Comparison of ENCODE assay signal across 12 cellular contexts in the genomic region with DNA sequence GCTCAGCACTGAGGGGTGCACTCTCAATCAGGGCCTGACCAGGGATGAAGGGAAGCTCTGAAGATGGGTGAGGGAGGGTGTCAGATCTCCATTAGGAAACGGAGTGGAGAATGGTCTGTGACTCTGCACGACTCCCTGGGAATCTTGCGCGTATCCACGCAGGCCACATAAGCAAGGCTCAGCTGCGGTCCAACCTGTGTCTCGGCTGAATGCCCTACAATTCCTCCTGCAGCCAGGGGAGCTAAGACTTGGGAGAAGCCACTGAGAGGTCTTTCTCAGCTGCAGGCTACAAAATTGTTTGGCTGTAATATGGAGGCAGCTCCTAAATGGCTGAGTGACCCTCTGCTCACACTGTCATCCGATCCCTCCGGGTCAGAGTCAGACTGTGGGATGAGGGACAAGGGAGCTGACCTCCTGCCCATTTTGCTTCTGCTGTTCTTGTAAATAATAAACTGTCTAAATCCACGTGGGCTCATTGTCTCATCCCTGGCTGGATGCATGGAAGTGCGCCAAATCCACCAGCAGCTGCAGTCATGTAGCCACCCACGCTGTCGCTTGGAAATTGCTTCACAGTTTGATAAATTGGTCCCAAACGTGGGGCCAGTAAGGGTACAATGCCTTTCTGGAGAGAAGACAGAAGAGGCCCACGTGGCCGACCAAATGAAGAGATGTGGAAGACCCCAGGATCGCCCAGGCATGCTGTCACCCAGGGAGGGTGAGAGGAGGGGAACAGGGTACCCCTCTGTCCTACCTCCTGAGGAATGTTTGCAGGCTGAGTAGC. TPM values are rescaled to one million over a fixed set of nuclear protein-coding genes. Genes with fewer than 3 reads are reported as not detected.
DNase-seq lines count a peak whose midpoint lies in the region; ATAC-seq and TF ChIP-seq lines count a peak whose summit lies in the region.
"Had no signal": no experiment of that assay in that cellular context is flagged by ENCODE, and none has a peak within 500 bp of the region (broad histone marks: within the 10 kb centered on the region; RNA-seq: fewer than 3 reads in every experiment).

No MANE protein-coding gene starts in this region.

- H3K4me1 Mint-ChIP-seq in glutamatergic neuron (ENCODE audit: low read depth, unreplicated experiment), result peaks cover 19% of the 10 kb centered on the region

- intact Hi-C loops in adrenal gland (cut with DNase I), result no loop called here
- intact Hi-C loops in stomach (cut with DNase I; ENCODE audit: low total_unique reads), result no loop called here

- H3K4me3 ChIP-seq in adrenal gland, result no peak overlapping the region
- H3K4me3 ChIP-seq in stomach, result no peak overlapping the region

- no peak for TF ChIP-seq EP300 in stomach (IDR thresholded peaks at IDR 0.05)

- H3K27me3 Mint-ChIP-seq in glutamatergic neuron (ENCODE audit: unreplicated experiment), result peaks cover 6% of the 10 kb centered on the region
- H3K27me3 Mint-ChIP-seq: stimulated activated naive CD8-positive, alpha-beta T cell treated with anti-CD3 and anti-CD28 coated beads, Interleukin-15, Interleukin-2, amounts not matched to agents 100 ng/mL and 50 ng/mL, for 24 hours had no signal

- H3K4me3 Mint-ChIP-seq in glutamatergic neuron (ENCODE audit: unreplicated experiment), result no peak overlapping the region
- H3K4me3 Mint-ChIP-seq: stimulated activated naive CD8-positive, alpha-beta T cell treated with anti-CD3 and anti-CD28 coated beads, Interleukin-15, Interleukin-2, amounts not matched to agents 100 ng/mL and 50 ng/mL, for 24 hours had no signal

- H3K27me3 ChIP-seq in adrenal gland (no peaks in the 10 kb centered on the region), stomach (no peaks in the 10 kb centered on the region)

- H3K27ac ChIP-seq in adrenal gland, result no peak overlapping the region
- no peak overlapping the region for H3K27ac ChIP-seq in stomach

- H3K9me3 ChIP-seq in adrenal gland (replicated peaks in 1 of 3) (no peaks in the 10 kb centered on the region), stomach (no peaks in the 10 kb centered on the region)

- no peaks in the 10 kb centered on the region for H3K36me3 ChIP-seq in adrenal gland (replicated peaks in 1 of 2)
- no peaks in the 10 kb centered on the region for H3K36me3 ChIP-seq in stomach

- H3K27ac Mint-ChIP-seq in glutamatergic neuron (ENCODE audit: unreplicated experiment), result no peak overlapping the region
- H3K27ac Mint-ChIP-seq: stimulated activated naive CD8-positive, alpha-beta T cell treated with anti-CD3 and anti-CD28 coated beads, Interleukin-15, Interleukin-2, amounts not matched to agents 100 ng/mL and 50 ng/mL, for 24 hours had no signal

- DNase-seq in NCI-H345 (lab: John Stamatoyannopoulos, UW), result peak; percentile 7
- DNase-seq in NCI-H345 treated with DMSO at 0.1 percent for 48 hours (lab: John Stamatoyannopoulos, UW; ENCODE audit: unreplicated experiment), result no peak
- DNase-seq in adrenal gland, result peak; percentile 15 to 79 (median 54)
- peak; percentile 33 for DNase-seq in iris pigment epithelial cell (ENCODE audit: low read depth)
- DNase-seq in stomach, result peak; percentile 28
- no peak for DNase-seq in NAMALWA (ENCODE audit: low spot score)
- DNase-seq in glutamatergic neuron, result no peak
- DNase-seq: foreskin melanocyte, SW 1271 had no signal

- peaks cover 4% of the 10 kb centered on the region for H3K9me3 Mint-ChIP-seq in glutamatergic neuron (ENCODE audit: unreplicated experiment)
- H3K9me3 Mint-ChIP-seq: stimulated activated naive CD8-positive, alpha-beta T cell treated with anti-CD3 and anti-CD28 coated beads, Interleukin-15, Interleukin-2, amounts not matched to agents 100 ng/mL and 50 ng/mL, for 24 hours had no signal

- no peak for TF ChIP-seq POLR2A in adrenal gland (IDR thresholded peaks at IDR 0.05)
- TF ChIP-seq POLR2A in stomach (IDR thresholded peaks at IDR 0.05), result no peak

- WGBS in adrenal gland, 4 donors, result 55 to 68% (median 62%) methylated on average over 14 to 17 of the region's 17 CpGs
- 52 to 70% (median 62%) methylated on average over 17 of the region's 17 CpGs for WGBS in stomach, 5 donors

- ATAC-seq in HG03565 (IDR thresholded peaks at IDR 0.05; ENCODE audit: unreplicated experiment), result no peak

- H3K4me1 ChIP-seq in adrenal gland (replicated peaks in 1 of 2) (peaks cover 0 to 4% of the 10 kb centered on the region in 2 donors), stomach (peaks cover 5 to 35% (median 20%) of the 10 kb centered on the region in 4 donors)

- no peak for TF ChIP-seq CTCF in adrenal gland (IDR thresholded peaks at IDR 0.05)
- no peak for TF ChIP-seq CTCF in stomach (IDR thresholded peaks at IDR 0.05)
- TF ChIP-seq CTCF in glutamatergic neuron (IDR thresholded peaks at IDR 0.05; ENCODE audit: partially characterized antibody, unreplicated experiment), result no peak

- no peaks in the 10 kb centered on the region for H3K36me3 Mint-ChIP-seq in glutamatergic neuron (ENCODE audit: unreplicated experiment)

RNA-seq across cellular contexts. Expression of a gene that starts 30.5 kb away (rescaled TPM):
- total RNA-seq in adrenal gland (10 to 100 TPM in 4 of 8 donors, 1 to 10 TPM in 4; 2.6 to 15.6 (median 10.1) TPM), stomach (100 to 1,000 TPM in 1 of 5 donors, 10 to 100 TPM in 4; 10.8 to 107 (median 50.0) TPM), glutamatergic neuron (ENCODE audit: unreplicated experiment) (0.51 TPM)
- polyA plus RNA-seq in adrenal gland (10 to 100 TPM in 2 of 3 donors, 1 to 10 TPM in 1; 1.5 to 48.3 (median 36.8) TPM), stomach (100 to 1,000 TPM in 1 of 3 donors, 1 to 10 TPM in 2; 5.3 to 103 (median 9.3) TPM)

RNA-seq across cellular contexts. Expression of a gene that starts 38.2 kb away (rescaled TPM):
- 1 to 10 TPM in 5 of 8 donors, under 1 TPM in 3; 0.30 to 2.6 (median 1.2) TPM for total RNA-seq in adrenal gland
- polyA plus RNA-seq in adrenal gland, result 10 to 100 TPM in 1 of 3 donors, 1 to 10 TPM in 2; 4.1 to 21.4 (median 5.4) TPM
- under 1 TPM in 1 of 5 donors, not detected in 4; 0.55 TPM for total RNA-seq in stomach
- 1 to 10 TPM in 1 of 3 donors, under 1 TPM in 1, not detected in 1; 0.46 to 1.0 TPM for polyA plus RNA-seq in stomach
- not detected for total RNA-seq in glutamatergic neuron (ENCODE audit: unreplicated experiment)
- polyA plus RNA-seq: AG04450 had no signal

RNA-seq across cellular contexts. Expression of a gene that starts 50.6 kb away (rescaled TPM):
- under 1 TPM in 1 of 8 donors, not detected in 7; 0.25 TPM for total RNA-seq in adrenal gland
- not detected for polyA plus RNA-seq in adrenal gland
- not detected for total RNA-seq in stomach
- polyA plus RNA-seq in stomach, result not detected
- not detected for total RNA-seq in glutamatergic neuron (ENCODE audit: unreplicated experiment)
- polyA plus RNA-seq: AG04450 had no signal

RNA-seq across cellular contexts. Expression of a gene that starts 54.7 kb away (rescaled TPM):
- under 1 TPM in 4 of 8 donors, not detected in 4; 0.07 to 0.30 (median 0.12) TPM for total RNA-seq in adrenal gland
- 1 to 10 TPM in 1 of 3 donors, under 1 TPM in 2; 0.20 to 1.9 (median 0.61) TPM for polyA plus RNA-seq in adrenal gland
- under 1 TPM in 1 of 5 donors, not detected in 4; under 0.01 TPM for total RNA-seq in stomach
- under 1 TPM in 1 of 3 donors, not detected in 2; 0.10 TPM for polyA plus RNA-seq in stomach
- not detected for total RNA-seq in glutamatergic neuron (ENCODE audit: unreplicated experiment)
- polyA plus RNA-seq: AG04450 had no signal

Comparison
In these comparisons a context has a peak if more than half of its experiments do, and no peak if none do; other contexts are left out.
1. DNase-seq: peak in NCI-H345 (single experiment), adrenal gland (7 of 7), iris pigment epithelial cell (single experiment) and stomach (single experiment); none in NCI-H345 treated with DMSO at 0.1 percent for 48 hours (single experiment), NAMALWA (single experiment) and glutamatergic neuron (single experiment).